ENCODE assay signal across 9 cellular contexts in the genomic region with DNA sequence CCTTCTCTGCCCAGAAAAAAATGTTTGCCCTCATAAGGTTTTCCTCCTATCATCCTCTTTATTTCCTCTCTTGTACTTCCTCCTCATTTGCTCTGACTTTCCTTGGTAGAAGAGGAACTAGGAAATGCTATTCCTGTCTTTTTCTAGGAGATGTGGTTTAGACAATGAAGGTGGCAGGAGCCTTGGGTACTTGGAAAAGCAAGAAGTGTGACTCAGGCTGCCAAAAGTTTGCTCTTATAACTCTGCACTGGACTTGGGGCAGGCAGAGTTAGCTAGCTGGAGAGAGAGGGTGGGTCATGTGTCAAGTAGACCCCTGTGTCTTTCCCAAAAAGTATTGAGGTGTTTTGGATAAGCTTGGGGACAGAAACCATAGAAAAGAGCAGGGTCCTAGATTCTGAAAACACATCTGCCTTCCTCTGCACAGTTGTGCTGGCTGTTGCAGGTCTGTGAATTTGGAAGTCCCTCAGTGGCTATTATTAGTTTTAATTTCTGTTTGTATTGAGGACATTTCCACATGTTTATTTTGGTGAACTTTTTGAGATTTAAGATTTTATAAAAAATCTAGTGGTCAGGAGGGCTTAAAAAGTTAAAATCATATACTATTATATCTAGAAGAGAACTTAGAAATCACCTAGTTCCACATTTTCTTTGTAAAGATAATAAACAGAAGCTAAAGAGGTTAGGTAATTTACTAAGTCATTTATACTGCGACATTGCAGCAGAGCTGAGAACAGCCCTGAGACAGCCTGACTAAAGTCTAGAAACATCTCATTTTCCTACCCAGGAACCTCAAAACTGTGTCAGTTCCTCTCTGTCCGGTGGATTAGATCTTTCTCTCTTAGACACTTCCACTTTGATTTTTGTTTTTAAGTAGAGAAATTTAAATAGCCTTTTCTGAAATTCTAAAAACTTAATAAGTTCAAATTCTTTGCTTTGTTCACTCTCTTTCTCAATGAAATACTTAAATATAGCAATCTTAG. TPM values are rescaled to one million over a fixed set of nuclear protein-coding genes. Genes with fewer than 3 reads are reported as not detected.
DNase-seq lines count a peak whose midpoint lies in the region; ATAC-seq and TF ChIP-seq lines count a peak whose summit lies in the region.
"Had no signal": no experiment of that assay in that cellular context is flagged by ENCODE, and none has a peak within 500 bp of the region (broad histone marks: within the 10 kb centered on the region; RNA-seq: fewer than 3 reads in every experiment).

No MANE protein-coding gene starts in this region.

- intact Hi-C loops in upper lobe of right lung (cut with DNase I) = no loop called here

- H3K9me3 Mint-ChIP-seq in stimulated activated naive CD8-positive, alpha-beta T cell treated with anti-CD3 and anti-CD28 coated beads, Interleukin-15, Interleukin-2, amounts not matched to agents 100 ng/mL and 50 ng/mL, for 24 hours = no peaks in the 10 kb centered on the region

- H3K4me1 Mint-ChIP-seq in stimulated activated naive CD8-positive, alpha-beta T cell treated with anti-CD3 and anti-CD28 coated beads, Interleukin-15, Interleukin-2, amounts not matched to agents 100 ng/mL and 50 ng/mL, for 24 hours (ENCODE audit: low read depth) = peaks cover 3% of the 10 kb centered on the region

- no peak overlapping the region for H3K4me3 ChIP-seq in upper lobe of right lung

- no peak overlapping the region for H3K4me3 Mint-ChIP-seq in stimulated activated naive CD8-positive, alpha-beta T cell treated with anti-CD3 and anti-CD28 coated beads, Interleukin-15, Interleukin-2, amounts not matched to agents 100 ng/mL and 50 ng/mL, for 24 hours

- H3K9me3 ChIP-seq in upper lobe of right lung = no peaks in the 10 kb centered on the region

- no peak for TF ChIP-seq CTCF in upper lobe of right lung (IDR thresholded peaks at IDR 0.05)

- peak overlapping the region; percentile 13 for H3K27ac Mint-ChIP-seq in stimulated activated naive CD8-positive, alpha-beta T cell treated with anti-CD3 and anti-CD28 coated beads, Interleukin-15, Interleukin-2, amounts not matched to agents 100 ng/mL and 50 ng/mL, for 24 hours

- peaks cover 68% of the 10 kb centered on the region for H3K36me3 Mint-ChIP-seq in stimulated activated naive CD8-positive, alpha-beta T cell treated with anti-CD3 and anti-CD28 coated beads, Interleukin-15, Interleukin-2, amounts not matched to agents 100 ng/mL and 50 ng/mL, for 24 hours (ENCODE audit: low read depth)

- H3K36me3 ChIP-seq in upper lobe of right lung = peaks cover 61% of the 10 kb centered on the region

- H3K27ac ChIP-seq in upper lobe of right lung = no peak overlapping the region

- H3K27me3 ChIP-seq in upper lobe of right lung = no peaks in the 10 kb centered on the region

- ATAC-seq in stimulated activated naive CD8-positive, alpha-beta T cell treated with anti-CD3 and anti-CD28 coated beads, Interleukin-15, Interleukin-2, amounts not matched to agents 100 U/mL and 50 U/mL, for 24 hours = no peak
- ATAC-seq in HG02588 (IDR thresholded peaks at IDR 0.05; ENCODE audit: unreplicated experiment) (peak; percentile 99), HG03460 (IDR thresholded peaks at IDR 0.05; ENCODE audit: unreplicated experiment) (peak; percentile 97), upper lobe of right lung (peak; percentile 68)

- DNase-seq in stimulated activated naive CD8-positive, alpha-beta T cell treated with anti-CD3 and anti-CD28 coated beads, Interleukin-15, Interleukin-2, amounts not matched to agents 100 U/mL and 50 U/mL, for 24 hours = no peak
- DNase-seq in upper lobe of right lung = no peak
- DNase-seq in SIG-M5 (lab: John Stamatoyannopoulos, UW) = no peak
- DNase-seq in HuH-7.5 (ENCODE audit: low spot score) = no peak
- DNase-seq in DMS 273 (lab: John Stamatoyannopoulos, UW; ENCODE audit: unreplicated experiment) = no peak
- DNase-seq: NCI-H1092 had no signal

- no peaks in the 10 kb centered on the region for H3K4me1 ChIP-seq in upper lobe of right lung

- no peaks in the 10 kb centered on the region for H3K27me3 Mint-ChIP-seq in stimulated activated naive CD8-positive, alpha-beta T cell treated with anti-CD3 and anti-CD28 coated beads, Interleukin-15, Interleukin-2, amounts not matched to agents 100 ng/mL and 50 ng/mL, for 24 hours

RNA-seq across cellular contexts. Expression of gene INSIG2, which starts 16.0 kb away (rescaled TPM):
- 42.0 TPM for total RNA-seq in upper lobe of right lung
